ENCODE assay signal across 27 cellular contexts in genomic region chr1:105565006-105565405, GRCh38.
A peak's percentile ranks its signal among the peaks of the same experiment; 100 is the strongest.
DNase-seq lines count a peak whose midpoint lies in the region; ATAC-seq and TF ChIP-seq lines count a peak whose summit lies in the region.
"Had no signal": no experiment of that assay in that cellular context is flagged by ENCODE, and none has a peak within 500 bp of the region (broad histone marks: within the 10 kb centered on the region; RNA-seq: fewer than 3 reads in every experiment).

No MANE protein-coding gene starts in this region.

- H3K9me3 ChIP-seq in neural cell (ENCODE audit: low read length): no peaks in the 10 kb centered on the region
- no peaks in the 10 kb centered on the region for H3K9me3 ChIP-seq in gastrocnemius medialis
- H3K9me3 ChIP-seq: A549; BE2C; BLaER1; BLaER1 treated with 17β-estradiol and CSF1 and Interleukin-3, amounts not matched to agents 10 nM and 100 nM; Caco-2 had no signal

- H3K9ac ChIP-seq in neural cell (ENCODE audit: low read length): no peak overlapping the region
- H3K9ac ChIP-seq: BLaER1; BLaER1 treated with 17β-estradiol and CSF1 and Interleukin-3, amounts not matched to agents 10 nM and 100 nM had no signal

- no peak for TF ChIP-seq RAD21 in neural cell (conservative IDR thresholded peaks at IDR 0.05)

- no peak overlapping the region for H3K27ac ChIP-seq in neural cell (ENCODE audit: low read length)
- no peak overlapping the region for H3K27ac ChIP-seq in gastrocnemius medialis
- H3K27ac ChIP-seq: 22Rv1; A549; BLaER1; BLaER1 treated with 17β-estradiol and CSF1 and Interleukin-3, amounts not matched to agents 10 nM and 100 nM; C4-2B had no signal

- H2AFZ ChIP-seq in neural cell (ENCODE audit: low read depth, low read length): no peak overlapping the region

- H3K4me3 ChIP-seq in neural cell (ENCODE audit: low read length): no peak overlapping the region
- no peak overlapping the region for H3K4me3 ChIP-seq in gastrocnemius medialis
- H3K4me3 ChIP-seq: A549; BLaER1; BLaER1 treated with 17β-estradiol and CSF1 and Interleukin-3, amounts not matched to agents 10 nM and 100 nM had no signal

- H3K9me2 ChIP-seq in neural cell (ENCODE audit: insufficient read depth, low read length): no peaks in the 10 kb centered on the region

- intact Hi-C loops in gastrocnemius medialis (cut with DNase I; ENCODE audit: low total_unique reads): no loop called here

- H3K4me1 ChIP-seq in gastrocnemius medialis: no peaks in the 10 kb centered on the region
- H3K4me1 ChIP-seq: A549, BE2C, BLaER1, Caco-2 had no signal

- H3K36me3 ChIP-seq in neural cell (ENCODE audit: insufficient read depth, low read length) (no peaks in the 10 kb centered on the region), gastrocnemius medialis (no peaks in the 10 kb centered on the region)
- H3K36me3 ChIP-seq: BE2C; BLaER1; BLaER1 treated with 17β-estradiol and CSF1 and Interleukin-3, amounts not matched to agents 10 nM and 100 nM had no signal

- TF ChIP-seq POLR2A in gastrocnemius medialis (IDR thresholded peaks at IDR 0.05): no peak

- no peaks in the 10 kb centered on the region for H3F3A ChIP-seq in neural cell (ENCODE audit: insufficient read depth, low read length, poor library complexity, severe bottlenecking)

- in situ Hi-C loops in gastrocnemius medialis (cut with MboI; ENCODE audit: low sequenced_read_pairs in 4 of 4): no loop called here

- ATAC-seq in gastrocnemius medialis: no peak
- ATAC-seq: A549; CD8-positive, alpha-beta T cell had no signal

- no peak overlapping the region for H3K4me2 ChIP-seq in neural cell (ENCODE audit: low read length)
- H3K4me2 ChIP-seq: A549; BLaER1; BLaER1 treated with 17β-estradiol and CSF1 and Interleukin-3, amounts not matched to agents 10 nM and 100 nM had no signal

- no peak for DNase-seq in gastrocnemius medialis
- DNase-seq: 8988T; ACHN; AML-193; BE2C; C1 segment of cervical spinal cord; Caco-2; Calu3; CD4-positive, alpha-beta memory T cell; CD4-positive, alpha-beta T cell; CD4-positive, CD25-positive, alpha-beta regulatory T cell; CD8-positive, alpha-beta memory T cell; CD8-positive, alpha-beta T cell; COR-L47; DMS 273 treated with DMSO at 0.1 percent for 48 hours; DMS153; DMS53; DMS79; DMS79 treated with DMSO at 0.1 percent for 48 hours; DND-41; EL had no signal

- no peak for TF ChIP-seq CTCF in neural cell (IDR thresholded peaks at IDR 0.05; ENCODE audit: poor library complexity, severe bottlenecking)
- TF ChIP-seq CTCF in gastrocnemius medialis (IDR thresholded peaks at IDR 0.05 in 4 of 5, conservative IDR thresholded peaks at IDR 0.05 in 1 of 5): no peak

- no peaks in the 10 kb centered on the region for H4K20me1 ChIP-seq in neural cell (ENCODE audit: insufficient read depth)
- H4K20me1 ChIP-seq: BLaER1; BLaER1 treated with 17β-estradiol and CSF1 and Interleukin-3, amounts not matched to agents 10 nM and 100 nM had no signal

- H3K27me3 ChIP-seq in neural cell (ENCODE audit: insufficient read depth, low read depth, low read length) (no peaks in the 10 kb centered on the region), gastrocnemius medialis (no peaks in the 10 kb centered on the region)
- H3K27me3 ChIP-seq: BE2C; BLaER1; BLaER1 treated with 17β-estradiol and CSF1 and Interleukin-3, amounts not matched to agents 10 nM and 100 nM had no signal

- peak; percentile 80 for TF ChIP-seq EP300 in neural cell (conservative IDR thresholded peaks at IDR 0.05; ENCODE audit: poor library complexity, severe bottlenecking)

- no peaks in the 10 kb centered on the region for H3K79me2 ChIP-seq in neural cell (replicated peaks; ENCODE audit: insufficient read depth, low read length)

TF ChIP-seq in neural cell, 6 proteins besides CTCF, POLR2A, EP300 and RAD21:
- peak; percentile 67 for TF ChIP-seq POLR2AphosphoS5 (IDR thresholded peaks at IDR 0.05)
- TF ChIP-seq MXI1 (conservative IDR thresholded peaks at IDR 0.05; ENCODE audit: poor library complexity, severe bottlenecking): no peak
